ENCODE assay signal across 11 cellular contexts in the genomic region with DNA sequence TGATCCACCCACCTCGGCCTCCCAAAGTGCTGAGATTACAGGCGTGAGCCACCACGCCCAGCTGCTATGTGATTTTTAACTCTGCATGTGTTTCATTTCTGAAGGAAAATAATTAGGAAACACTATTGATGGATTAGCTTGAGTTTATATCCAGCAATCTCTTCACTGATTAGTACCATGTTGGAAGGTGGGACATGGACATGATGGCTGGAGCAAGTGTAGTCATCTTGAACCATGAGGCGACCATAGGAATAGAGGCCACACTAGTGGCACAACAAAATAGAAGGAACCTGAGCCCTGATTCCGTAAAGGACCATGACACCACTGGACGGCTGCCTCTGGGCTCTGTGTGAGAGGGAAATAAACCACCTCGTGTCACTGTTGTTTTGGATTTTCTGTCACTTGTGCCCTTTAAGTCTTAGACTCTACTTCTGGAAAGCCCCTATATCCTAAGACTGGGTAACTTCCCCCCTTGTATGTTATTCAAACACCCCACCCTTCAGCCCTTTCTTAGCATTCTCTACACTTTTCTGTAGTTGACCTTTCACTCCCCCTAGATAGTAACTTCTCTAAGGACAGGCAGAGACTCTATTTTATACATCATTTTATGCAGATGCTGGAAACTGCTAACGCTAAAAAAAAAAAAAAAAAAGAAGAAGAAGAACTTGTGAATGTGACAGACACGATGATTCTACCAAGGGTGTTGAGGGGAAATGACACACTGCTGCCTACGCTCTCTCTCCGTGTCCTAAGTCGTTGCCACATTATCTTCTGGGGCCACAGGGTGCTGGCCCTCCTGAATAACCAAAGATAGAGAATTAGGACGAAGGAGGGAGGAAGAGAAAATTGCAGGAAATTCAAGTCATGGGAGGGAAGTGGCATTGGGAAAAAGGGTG. TPM values are rescaled to one million over a fixed set of nuclear protein-coding genes. Genes with fewer than 3 reads are reported as not detected.
DNase-seq lines count a peak whose midpoint lies in the region; ATAC-seq and TF ChIP-seq lines count a peak whose summit lies in the region.
"Had no signal": no experiment of that assay in that cellular context is flagged by ENCODE, and none has a peak within 500 bp of the region (broad histone marks: within the 10 kb centered on the region; RNA-seq: fewer than 3 reads in every experiment).

No MANE protein-coding gene starts in this region.

- intact Hi-C loops in dorsolateral prefrontal cortex (cut with DNase I), result loop anchor here (5.0 to 10.0 kb wide), 3 partner anchors 201 to 252 kb away; partner anchors contain the start of genes CYB561A3 (in 1 of the 2), TMEM109 (in 1 of the 2), TMEM132A (in 1 of the 2) and TMEM138 (in 1 of the 2)
- intact Hi-C loops in psoas muscle (cut with DNase I), result loop anchor here in 1 of 2 donors (10.0 kb wide), 1 partner anchor 319 kb away; the partner anchor contains the start of gene CCDC86

- ATAC-seq in psoas muscle (no peak), HG03097 (IDR thresholded peaks at IDR 0.05; ENCODE audit: low FRiP score, unreplicated experiment) (no peak)

- no peaks in the 10 kb centered on the region for H3K36me3 ChIP-seq in skeletal muscle tissue (ENCODE audit: control insufficient read depth in 3 of 3, insufficient read depth in 3 of 3, low read length in 3 of 3)
- no peaks in the 10 kb centered on the region for H3K36me3 ChIP-seq in psoas muscle (ENCODE audit: insufficient read depth in 1 of 2, low read depth in 1 of 2)
- H3K36me3 ChIP-seq: vagina had no signal

- peak overlapping the region in 32 of 59 donors; percentile 1 to 95 (median 38) for H3K27ac ChIP-seq in dorsolateral prefrontal cortex
- H3K27ac ChIP-seq in skeletal muscle tissue (ENCODE audit: low read depth, low read length), result peak overlapping the region; percentile 4
- H3K27ac ChIP-seq in psoas muscle, result no peak overlapping the region
- H3K27ac ChIP-seq: vagina had no signal

- peak; percentile 65 for DNase-seq in GM10266 (ENCODE audit: extremely low spot score)
- DNase-seq in NOMO-1 treated with dmso at 0.1 percent for 144 hours (lab: John Stamatoyannopoulos, UW; ENCODE audit: unreplicated experiment), result peak; percentile 69
- peak in 1 of 10 donors; percentile 32 for DNase-seq in dorsolateral prefrontal cortex
- no peak for DNase-seq in SK-N-DZ (ENCODE audit: low spot score)
- no peak for DNase-seq in psoas muscle
- DNase-seq: anterior cingulate cortex, GOT3 had no signal

- 84 to 87% (median 84%) methylated on average over 13 of the region's 13 CpGs for WGBS in psoas muscle, 3 donors

- H3K27me3 ChIP-seq in dorsolateral prefrontal cortex, result no peaks in the 10 kb centered on the region
- peaks cover 0 to 4% (median 2%) of the 10 kb centered on the region in 3 donors for H3K27me3 ChIP-seq in skeletal muscle tissue (ENCODE audit: control insufficient read depth in 3 of 3, insufficient read depth in 3 of 3, low read length in 3 of 3)
- no peaks in the 10 kb centered on the region for H3K27me3 ChIP-seq in psoas muscle (ENCODE audit: insufficient read depth in 3 of 3, low read length in 2 of 3)
- H3K27me3 ChIP-seq: vagina had no signal

- H3K9me3 ChIP-seq in skeletal muscle tissue (ENCODE audit: control insufficient read depth in 3 of 3, low read length in 3 of 3) (no peaks in the 10 kb centered on the region), psoas muscle (no peaks in the 10 kb centered on the region)
- H3K9me3 ChIP-seq: vagina had no signal

- no peak overlapping the region for H3K9ac ChIP-seq in skeletal muscle tissue (ENCODE audit: low read depth in 1 of 3, low read length in 3 of 3)

- H3K4me1 ChIP-seq in skeletal muscle tissue (ENCODE audit: control insufficient read depth in 3 of 3, insufficient read depth in 3 of 3, low read length in 3 of 3), result peaks cover 19 to 26% (median 21%) of the 10 kb centered on the region in 3 donors
- peaks cover 22% of the 10 kb centered on the region for H3K4me1 ChIP-seq in psoas muscle

- H3K4me3 ChIP-seq in dorsolateral prefrontal cortex, result no peak overlapping the region
- no peak overlapping the region for H3K4me3 ChIP-seq in skeletal muscle tissue (ENCODE audit: low read length in 3 of 3)
- H3K4me3 ChIP-seq in psoas muscle, result no peak overlapping the region
- H3K4me3 ChIP-seq: vagina had no signal

- TF ChIP-seq CTCF in GM10266 (IDR thresholded peaks at IDR 0.05; ENCODE audit: control insufficient read depth, insufficient read depth, low read depth, missing control alignments) (no peak), dorsolateral prefrontal cortex (IDR thresholded peaks at IDR 0.05 in 54 of 56, conservative IDR thresholded peaks at IDR 0.05 in 2 of 56; ENCODE audit: low read depth in 1 of 56, partially characterized antibody in 56 of 56) (no peak), psoas muscle (IDR thresholded peaks at IDR 0.05) (no peak)

RNA-seq across cellular contexts. Expression of gene VPS37C, which starts 2.7 kb away (rescaled TPM):
- total RNA-seq in dorsolateral prefrontal cortex, result 10 to 100 TPM; 15.7 to 30.0 (median 20.6) TPM
- total RNA-seq in skeletal muscle tissue, result 5.7 TPM
- 14.1 and 15.1 TPM in 2 replicates for polyA plus RNA-seq in SK-N-DZ (2014; cell fraction: cytosol; rRNA removed)
- polyA plus RNA-seq in SK-N-DZ (2014; cell fraction: nucleus; rRNA removed), result 16.6 and 16.7 TPM in 2 replicates
- total RNA-seq in psoas muscle, result 10 to 100 TPM; 16.9 to 27.3 (median 23.5) TPM
- polyA plus RNA-seq in psoas muscle, result 10 to 100 TPM; 18.9 to 39.8 (median 25.6) TPM

RNA-seq across cellular contexts. Expression of gene PGA3, which starts 39.4 kb away (rescaled TPM):
- total RNA-seq in dorsolateral prefrontal cortex (1 to 10 TPM in 13 of 120 experiments, under 1 TPM in 17, not detected in 90; 0.37 to 3.1 (median 0.84) TPM), skeletal muscle tissue (0.52 TPM), psoas muscle (under 1 TPM in 1 of 4 donors, not detected in 3; 0.84 TPM)
- not detected in 2 replicates for polyA plus RNA-seq in SK-N-DZ (2014; cell fraction: cytosol; rRNA removed)
- not detected in 2 replicates for polyA plus RNA-seq in SK-N-DZ (2014; cell fraction: nucleus; rRNA removed)
- 1 to 10 TPM in 2 of 3 donors, under 1 TPM in 1; 0.29 to 1.1 (median 1.1) TPM for polyA plus RNA-seq in psoas muscle
- total RNA-seq: epithelial cell of proximal tubule had no signal

RNA-seq across cellular contexts. Expression of gene PGA4, which starts 58.2 kb away (rescaled TPM):
- 1 to 10 TPM in 12 of 120 experiments, under 1 TPM in 18, not detected in 90; 0.24 to 2.9 (median 0.58) TPM for total RNA-seq in dorsolateral prefrontal cortex
- 3.7 TPM for total RNA-seq in skeletal muscle tissue
- polyA plus RNA-seq in SK-N-DZ (2014; cell fraction: cytosol; rRNA removed), result not detected in 2 replicates
- not detected in 2 replicates for polyA plus RNA-seq in SK-N-DZ (2014; cell fraction: nucleus; rRNA removed)
- total RNA-seq in psoas muscle, result 1 to 10 TPM in 1 of 4 donors, under 1 TPM in 1, not detected in 2; 0.57 to 1.4 TPM
- 1 to 10 TPM in 1 of 3 donors, under 1 TPM in 2; 0.08 to 1.1 (median 0.48) TPM for polyA plus RNA-seq in psoas muscle
- total RNA-seq: epithelial cell of proximal tubule had no signal

Comparison
In these comparisons a context has a peak if more than half of its experiments do, and no peak if none do; other contexts are left out.
1. DNase-seq: peak in GM10266 (single experiment) and NOMO-1 treated with dmso at 0.1 percent for 144 hours (single experiment); none in SK-N-DZ (single experiment) and psoas muscle (0 of 2).